Comparison of ENCODE assay signal across 15 cellular contexts in the genomic region with DNA sequence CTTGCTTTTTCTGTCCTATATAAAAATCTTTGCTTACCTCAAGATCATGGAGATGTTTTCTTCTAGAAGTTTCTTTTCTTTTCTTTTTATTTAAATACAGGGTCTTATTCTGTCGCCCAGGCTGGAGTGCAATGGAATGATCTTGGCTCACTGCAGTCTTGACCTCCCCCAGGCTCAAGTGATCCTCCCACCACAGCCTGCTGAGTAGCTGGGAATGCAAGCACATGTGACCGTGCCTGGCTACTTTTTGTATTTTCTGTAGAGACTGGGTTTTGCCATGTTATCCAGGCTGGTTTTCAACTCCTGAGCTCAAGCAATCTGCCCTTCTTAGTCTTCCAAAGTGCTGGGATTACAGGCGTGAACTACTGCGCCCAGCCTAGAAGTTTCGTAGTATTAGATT. TPM values are rescaled to one million over a fixed set of nuclear protein-coding genes. Genes with fewer than 3 reads are reported as not detected.
DNase-seq lines count a peak whose midpoint lies in the region; ATAC-seq, FAIRE-seq and TF ChIP-seq lines count a peak whose summit lies in the region.
"Had no signal": no experiment of that assay in that cellular context is flagged by ENCODE, and none has a peak within 500 bp of the region (broad histone marks: within the 10 kb centered on the region; RNA-seq: fewer than 3 reads in every experiment).

No MANE protein-coding gene starts in this region.

- H3K79me2 ChIP-seq in K562 (ENCODE audit: control insufficient read depth, insufficient read depth, low read length), result no peaks in the 10 kb centered on the region

- FAIRE-seq in K562 (lab: Jason Lieb, UNC), result peak; percentile 37
- FAIRE-seq: G401.6, GM12891 had no signal

- no peak overlapping the region for H3K18ac ChIP-seq in mesenchymal stem cell (ENCODE audit: low read depth in 1 of 2, low read length in 2 of 2)

- H3K14ac ChIP-seq in mesenchymal stem cell (ENCODE audit: low read length in 2 of 2), result no peak overlapping the region

- no peaks in the 10 kb centered on the region for H4K20me1 ChIP-seq in K562 (replicated peaks; ENCODE audit: control insufficient read depth, insufficient read depth, low read length)

- H3K23ac ChIP-seq in mesenchymal stem cell (ENCODE audit: low read length in 2 of 2), result no peak overlapping the region

- H4K8ac ChIP-seq in mesenchymal stem cell (ENCODE audit: low read length), result no peak overlapping the region

- no peak overlapping the region for H4K91ac ChIP-seq in mesenchymal stem cell (ENCODE audit: low read length)

- peak; percentile 20; the same call in 1 of the 3 replicates for ATAC-seq in K562
- no peak for ATAC-seq in GM21619 (IDR thresholded peaks at IDR 0.05; ENCODE audit: unreplicated experiment)

- intact Hi-C loops in K562 (cut with micrococcal nuclease), result loop anchor here (5.0 kb wide), 1 partner anchor 103 kb away; no protein-coding TSS in a partner anchor
- intact Hi-C loops in testis (cut with DNase I; ENCODE audit: low total_unique reads), result no loop called here

- CTCF ChIA-PET in K562 (lab: Yijun Ruan, JAX; ENCODE audit: low intra/inter-chr PET ratio), result interaction anchor here (1.6 kb wide), 1 partner anchor 330 kb away, joined by 3 read pairs; no protein-coding TSS in a partner anchor

- H2BK5ac ChIP-seq in mesenchymal stem cell (ENCODE audit: low read depth, low read length, poor library complexity, severe bottlenecking), result no peak overlapping the region

- no peak overlapping the region for H3K4ac ChIP-seq in mesenchymal stem cell (ENCODE audit: low read depth in 1 of 2, low read length in 2 of 2)

- peak overlapping the region; percentile 22; the same call in 1 of the 2 replicates for H2AFZ ChIP-seq in K562 (ENCODE audit: low read depth, low read length)
- no peak overlapping the region for H2AFZ ChIP-seq in mesenchymal stem cell (ENCODE audit: low read depth, low read length)

- H3K9me1 ChIP-seq in K562 (ENCODE audit: control insufficient read depth, insufficient read depth, low read length), result no peaks in the 10 kb centered on the region

- H3K9me3 ChIP-seq in K562 (replicated peaks; ENCODE audit: control insufficient read depth, insufficient read depth, low read depth, low read length), result no peaks in the 10 kb centered on the region
- no peaks in the 10 kb centered on the region for H3K9me3 ChIP-seq in mesenchymal stem cell (ENCODE audit: control insufficient read depth, low read length)
- no peaks in the 10 kb centered on the region for H3K9me3 ChIP-seq in testis

- DNase-seq in ELF-1 (ENCODE audit: low read depth, low spot score) (peak; percentile 26), K562 (ENCODE audit: extremely low read depth in 1 of 4, low spot score in 3 of 4) (peak in 1 of 4 experiments; percentile 44), mesenchymal stem cell (no peak), testis (peak; percentile 67), AG20443 (ENCODE audit: low spot score) (no peak)
- no peak for DNase-seq in activated naive CD4-positive, alpha-beta T cell treated with anti-CD3 and anti-CD28 coated beads, Interleukin-2, amount 50 U/mL, for 16 hours
- DNase-seq: 8988T; CD4-positive, alpha-beta memory T cell; DMS79; HCEC 1CT; HFFc6 had no signal

- TF ChIP-seq EP300 in K562 (IDR thresholded peaks at IDR 0.05; ENCODE audit: low read length), result no peak

- H3K36me3 ChIP-seq in K562 (ENCODE audit: control insufficient read depth, insufficient read depth, low read length) (peaks cover 4% of the 10 kb centered on the region; the same call in 1 of the 3 replicates), mesenchymal stem cell (ENCODE audit: control insufficient read depth in 1 of 2, insufficient read depth in 2 of 2, low read depth in 1 of 2, low read length in 2 of 2) (peaks cover 0 to 11% of the 10 kb centered on the region in 2 experiments), testis (ENCODE audit: low read depth, missing control alignments) (no peaks in the 10 kb centered on the region)

- H2BK15ac ChIP-seq in mesenchymal stem cell (ENCODE audit: low read depth, poor library complexity, severe bottlenecking), result peak overlapping the region; percentile 83

- POLR2A ChIA-PET in K562 (lab: Yijun Ruan, JAX), result interaction anchor here (0.6 to 1.0 kb wide), 3 partner anchors 16 to 143 kb away, joined by 3 to 4 read pairs (median 3); no protein-coding TSS in a partner anchor

- H2AK5ac ChIP-seq in mesenchymal stem cell (ENCODE audit: low read length, severe bottlenecking), result no peak overlapping the region

- WGBS in K562 (ENCODE audit: insufficient coverage, low coverage, missing lambda C conversion rate), result 59% methylated on average over 5 of the region's 5 CpGs
- WGBS in mesenchymal stem cell, result 97% methylated on average over 5 of the region's 5 CpGs
- 71 to 77% methylated on average over 5 of the region's 5 CpGs for WGBS in testis, 2 donors

- H2BK12ac ChIP-seq in mesenchymal stem cell (ENCODE audit: low read length in 2 of 2), result no peak overlapping the region

- in situ Hi-C loops in K562 (cut with MboI), result no loop called here

- TF ChIP-seq POLR2A in K562 (conservative IDR thresholded peaks at IDR 0.05) (no peak), testis (IDR thresholded peaks at IDR 0.05) (no peak)

- no peak overlapping the region for H3K4me3 ChIP-seq in K562
- no peak overlapping the region for H3K4me3 ChIP-seq in mesenchymal stem cell (ENCODE audit: insufficient read depth in 1 of 2, low read depth in 1 of 2, low read length in 2 of 2)
- H3K4me3 ChIP-seq in testis, result no peak overlapping the region
- H3K4me3 ChIP-seq: BLaER1 treated with 17β-estradiol and CSF1 and Interleukin-3, amounts not matched to agents 10 nM and 100 nM had no signal

- H3K4me2 ChIP-seq in K562 (ENCODE audit: insufficient read depth, low read length) (no peak overlapping the region), mesenchymal stem cell (ENCODE audit: low read length, poor library complexity, severe bottlenecking) (no peak overlapping the region)
- H3K4me2 ChIP-seq: BLaER1 treated with 17β-estradiol and CSF1 and Interleukin-3, amounts not matched to agents 10 nM and 100 nM had no signal

- H3K27me3 ChIP-seq in K562 (ENCODE audit: control insufficient read depth in 2 of 2, insufficient read depth in 2 of 2, low read length in 2 of 2) (no peaks in the 10 kb centered on the region), mesenchymal stem cell (ENCODE audit: control insufficient read depth in 1 of 2, insufficient read depth in 1 of 2, low read length in 2 of 2) (no peaks in the 10 kb centered on the region), testis (no peaks in the 10 kb centered on the region)
- H3K27me3 ChIP-seq: BLaER1 treated with 17β-estradiol and CSF1 and Interleukin-3, amounts not matched to agents 10 nM and 100 nM had no signal

- no peak overlapping the region for H2BK120ac ChIP-seq in mesenchymal stem cell (ENCODE audit: low read depth, low read length)

- no peak for TF ChIP-seq RAD21 in K562 (CRISPR knock-in tag; conservative IDR thresholded peaks at IDR 0.05 in 1 of 2, IDR thresholded peaks at IDR 0.05 in 1 of 2)

- H3K9ac ChIP-seq in K562 (ENCODE audit: insufficient read depth in 1 of 2, low read depth in 2 of 2, low read length in 2 of 2), result no peak overlapping the region
- H3K9ac ChIP-seq in mesenchymal stem cell (ENCODE audit: low read length), result no peak overlapping the region
- H3K9ac ChIP-seq: BLaER1 treated with 17β-estradiol and CSF1 and Interleukin-3, amounts not matched to agents 10 nM and 100 nM had no signal

- no peak overlapping the region for H3K27ac ChIP-seq in K562 (ENCODE audit: extremely low read depth, low read depth, low read length)
- H3K27ac ChIP-seq in mesenchymal stem cell (ENCODE audit: low read length, poor library complexity, severe bottlenecking), result no peak overlapping the region
- H3K27ac ChIP-seq in testis, result no peak overlapping the region
- H3K27ac ChIP-seq: BLaER1 treated with 17β-estradiol and CSF1 and Interleukin-3, amounts not matched to agents 10 nM and 100 nM had no signal

- H3K79me1 ChIP-seq in mesenchymal stem cell (replicated peaks; ENCODE audit: low read length, poor library complexity, severe bottlenecking), result peaks cover 4% of the 10 kb centered on the region

- BruUV-seq in K562 (replicated peaks; lab: Mats Ljungman, UMichigan), result no TSS peak

- H3K4me1 ChIP-seq in K562 (replicated peaks in 1 of 2; ENCODE audit: control insufficient read depth in 2 of 2, insufficient read depth in 2 of 2, low read length in 2 of 2) (peaks cover 10 to 20% of the 10 kb centered on the region in 2 experiments), mesenchymal stem cell (ENCODE audit: control insufficient read depth, insufficient read depth, low read depth, low read length) (peaks cover 1% of the 10 kb centered on the region), testis (no peaks in the 10 kb centered on the region)

- TF ChIP-seq CTCF in K562 (IDR thresholded peaks at IDR 0.05 in 2 of 3, conservative IDR thresholded peaks at IDR 0.05 in 1 of 3; ENCODE audit: insufficient read depth in 2 of 3, low read depth in 1 of 3, low read length in 3 of 3) (no peak), testis (IDR thresholded peaks at IDR 0.05) (no peak)

RNA-seq across cellular contexts. Expression of a gene that starts 45.3 kb away (rescaled TPM):
- 11.2 and 24.7 TPM in 2 replicates for total RNA-seq in K562 (2011; cell fraction: chromatin; rRNA removed; ENCODE audit: low replicate concordance)
- 14.8 and 15.9 TPM in 2 replicates for total RNA-seq in K562 (2011; cell fraction: nucleolus; rRNA removed)
- 11.8 and 13.5 TPM in 2 replicates for total RNA-seq in K562 (2011; cell fraction: nucleoplasm; rRNA removed)
- total RNA-seq in K562 (2014; rRNA removed), result 3.3 and 4.8 TPM in 2 replicates
- total RNA-seq in K562 (2014; rRNA removed; fragmentation: Illumina TruSeq; extraction: Trizol), result 1.6 and 2.1 TPM in 2 replicates
- 2.4 and 3.3 TPM in 2 replicates for total RNA-seq in K562 (2015; rRNA removed; fragmentation: Illumina TruSeq; extraction: Trizol)
- total RNA-seq in K562 (2021), result 3.8 and 4.1 TPM in 2 replicates
- polyA plus RNA-seq in K562 (2011; rRNA removed), result 3.9 and 4.4 TPM in 2 replicates
- polyA plus RNA-seq in K562 (2011; cell fraction: cytosol; rRNA removed), result 3.2 and 3.9 TPM in 2 replicates
- polyA plus RNA-seq in K562 (2011; cell fraction: nucleus; rRNA removed), result 23.4 and 38.4 TPM in 2 replicates
- polyA plus RNA-seq in K562 (2012), result 3.9 and 6.0 TPM in 2 replicates
- polyA plus RNA-seq in K562 (2014; fragmentation: Illumina TruSeq; extraction: Trizol), result 3.0 and 3.6 TPM in 2 replicates
- polyA plus RNA-seq in K562 (2014; fragmentation: Nextera tagmentation; extraction: Ambion mirVana), result under 1 TPM; 0.01 to 0.07 TPM
- 3.6 and 4.0 TPM in 2 replicates for polyA plus RNA-seq in K562 (2014; rRNA removed)
- polyA minus RNA-seq in K562 (2011; rRNA and poly(A)+ RNA removed), result 1.7 and 1.8 TPM in 2 replicates
- polyA minus RNA-seq in K562 (2011; cell fraction: cytosol; rRNA and poly(A)+ RNA removed), result 1.1 and 3.0 TPM in 2 replicates
- polyA minus RNA-seq in K562 (2011; cell fraction: nucleus; rRNA and poly(A)+ RNA removed), result 6.1 and 7.2 TPM in 2 replicates
- polyA plus RNA-seq in mesenchymal stem cell (2013, experiment 1 of 2), result 7.1 TPM
- polyA plus RNA-seq in mesenchymal stem cell (2013, experiment 2 of 2), result 6.9 TPM
- 10 to 100 TPM; 25.8 to 33.5 TPM for total RNA-seq in testis
- polyA plus RNA-seq in testis (ENCODE audit: insufficient read depth, low read depth, low replicate concordance), result 10.5 TPM

RNA-seq across cellular contexts. Expression of a gene that starts 45.6 kb away (rescaled TPM):
- 3.6 and 6.5 TPM in 2 replicates for total RNA-seq in K562 (2011; cell fraction: chromatin; rRNA removed; ENCODE audit: low replicate concordance)
- 3.0 and 4.7 TPM in 2 replicates for total RNA-seq in K562 (2011; cell fraction: nucleolus; rRNA removed)
- 4.0 and 7.8 TPM in 2 replicates for total RNA-seq in K562 (2011; cell fraction: nucleoplasm; rRNA removed)
- total RNA-seq in K562 (2014; rRNA removed), result 1.5 and 2.1 TPM in 2 replicates
- 1.7 and 1.9 TPM in 2 replicates for total RNA-seq in K562 (2014; rRNA removed; fragmentation: Illumina TruSeq; extraction: Trizol)
- 2.0 and 2.4 TPM in 2 replicates for total RNA-seq in K562 (2015; rRNA removed; fragmentation: Illumina TruSeq; extraction: Trizol)
- total RNA-seq in K562 (2021), result 2.2 and 2.4 TPM in 2 replicates
- polyA plus RNA-seq in K562 (2011; rRNA removed), result 4.2 and 5.4 TPM in 2 replicates
- 5.2 and 5.6 TPM in 2 replicates for polyA plus RNA-seq in K562 (2011; cell fraction: cytosol; rRNA removed)
- 1.3 and 2.4 TPM in 2 replicates for polyA plus RNA-seq in K562 (2011; cell fraction: nucleus; rRNA removed)
- polyA plus RNA-seq in K562 (2012), result 4.1 and 5.4 TPM in 2 replicates
- polyA plus RNA-seq in K562 (2014; fragmentation: Illumina TruSeq; extraction: Trizol), result 3.3 and 4.3 TPM in 2 replicates
- polyA plus RNA-seq in K562 (2014; fragmentation: Nextera tagmentation; extraction: Ambion mirVana), result under 1 TPM; 0.34 to 0.80 TPM
- 1.7 and 1.8 TPM in 2 replicates for polyA plus RNA-seq in K562 (2014; rRNA removed)
- polyA minus RNA-seq in K562 (2011; rRNA and poly(A)+ RNA removed), result 4.0 and 5.1 TPM in 2 replicates
- 2.1 and 3.5 TPM in 2 replicates for polyA minus RNA-seq in K562 (2011; cell fraction: cytosol; rRNA and poly(A)+ RNA removed)
- 1.5 and 2.0 TPM in 2 replicates for polyA minus RNA-seq in K562 (2011; cell fraction: nucleus; rRNA and poly(A)+ RNA removed)
- 11.7 TPM for polyA plus RNA-seq in mesenchymal stem cell (2013, experiment 1 of 2)
- polyA plus RNA-seq in mesenchymal stem cell (2013, experiment 2 of 2), result 12.2 TPM
- 10 to 100 TPM; 14.2 to 14.7 TPM for total RNA-seq in testis
- polyA plus RNA-seq in testis (ENCODE audit: insufficient read depth, low read depth, low replicate concordance), result 10.2 TPM

Comparison
In these comparisons a context has a peak if more than half of its experiments do, and no peak if none do; other contexts are left out.
1. DNase-seq: peak in ELF-1 (single experiment) and testis (single experiment); none in mesenchymal stem cell (single experiment), AG20443 (single experiment) and activated naive CD4-positive, alpha-beta T cell treated with anti-CD3 and anti-CD28 coated beads, Interleukin-2, amount 50 U/mL, for 16 hours (single experiment).